Comparison of ENCODE assay signal across 18 cellular contexts in genomic region chr20:58853466-58853865, GRCh38. TPM values are rescaled to one million over a fixed set of nuclear protein-coding genes. Genes with fewer than 3 reads are reported as not detected.
DNase-seq lines count a peak whose midpoint lies in the region; ATAC-seq, FAIRE-seq and TF ChIP-seq lines count a peak whose summit lies in the region.
"Had no signal": no experiment of that assay in that cellular context is flagged by ENCODE, and none has a peak within 500 bp of the region (broad histone marks: within the 10 kb centered on the region; RNA-seq: fewer than 3 reads in every experiment).

No MANE protein-coding gene starts in this region.

- peak; percentile 15; the same call in 2 of the 3 replicates for ATAC-seq in HepG2
- no peak for ATAC-seq in right lobe of liver
- no peak for ATAC-seq in GM19324 (IDR thresholded peaks at IDR 0.05; ENCODE audit: low FRiP score, unreplicated experiment)
- ATAC-seq in left ventricle myocardium superior = no peak
- ATAC-seq: CD8-positive, alpha-beta T cell had no signal

- TF ChIP-seq POLR2A in HepG2 (IDR thresholded peaks at IDR 0.05; ENCODE audit: insufficient read depth in 1 of 2, low read depth in 2 of 2, low read length in 2 of 2) = no peak
- TF ChIP-seq POLR2A in right lobe of liver (IDR thresholded peaks at IDR 0.05) = no peak
- TF ChIP-seq POLR2A in H1 (IDR thresholded peaks at IDR 0.05; ENCODE audit: control extremely low read depth in 1 of 2, low read depth in 2 of 2, low read length in 2 of 2) = no peak

- no peaks in the 10 kb centered on the region for H3K36me3 ChIP-seq in HepG2 (replicated peaks in 1 of 2; ENCODE audit: control insufficient read depth in 1 of 2, insufficient read depth in 2 of 2, low read length in 2 of 2)
- H3K36me3 ChIP-seq in right lobe of liver = no peaks in the 10 kb centered on the region
- H3K36me3 ChIP-seq in H1 (ENCODE audit: control insufficient read depth in 2 of 4, insufficient read depth in 4 of 4, low read length in 3 of 4) = peaks cover 0 to 14% (median 2%) of the 10 kb centered on the region in 4 experiments; a peak in 4 of 8 replicates
- H3K36me3 ChIP-seq: BE2C had no signal

- H3K23me2 ChIP-seq in H1 (ENCODE audit: low read depth, low read length) = peaks cover 21% of the 10 kb centered on the region

- no peak overlapping the region for H3K4ac ChIP-seq in H1 (replicated peaks; ENCODE audit: insufficient read length, low read depth, low read length)

- CTCF ChIA-PET in HepG2 (lab: Yijun Ruan, JAX; ENCODE audit: low intra/inter-chr PET ratio, low total read pairs) = interaction anchor here (1.7 kb wide), 2 partner anchors 372 to 617 kb away, joined by 3 to 7 read pairs; no protein-coding TSS in a partner anchor
- CTCF ChIA-PET in H1 (lab: Charles Lee; ENCODE audit: partially characterized antibody) = interaction anchor here (0.7 to 5.0 kb wide), 11 partner anchors 9 to 603 kb away, joined by 3 to 57 read pairs (median 4); no protein-coding TSS in a partner anchor

- no peak for TF ChIP-seq EP300 in HepG2 (IDR thresholded peaks at IDR 0.05; ENCODE audit: low read depth in 2 of 2, low read length in 2 of 2)
- no peak for TF ChIP-seq EP300 in HepG2 (CRISPR knock-in tag; IDR thresholded peaks at IDR 0.05; ENCODE audit: borderline replicate concordance)
- no peak for TF ChIP-seq EP300 in H1 (IDR thresholded peaks at IDR 0.05; ENCODE audit: borderline replicate concordance in 1 of 2, low read depth in 2 of 2, low read length in 2 of 2)

- H3K56ac ChIP-seq in H1 (replicated peaks; ENCODE audit: insufficient read length, low read depth, low read length) = no peak overlapping the region

- H4K5ac ChIP-seq in H1 (ENCODE audit: insufficient read length, low read depth, low read length) = no peak overlapping the region

- H3K27ac Mint-ChIP-seq in CD14-positive monocyte = no peak overlapping the region
- H3K27ac Mint-ChIP-seq: CD8-positive, alpha-beta T cell had no signal

- H2AK5ac ChIP-seq in H1 (ENCODE audit: low read depth, low read length) = no peak overlapping the region

- no peaks in the 10 kb centered on the region for H3K79me2 ChIP-seq in HepG2 (ENCODE audit: insufficient read depth, low read length)
- H3K79me2 ChIP-seq in H1 (ENCODE audit: control insufficient read depth in 1 of 2, insufficient read depth in 2 of 2, low read length in 2 of 2) = peaks cover 18 to 38% of the 10 kb centered on the region in 2 experiments

- in situ Hi-C loops in HepG2 (cut with HindIII; ENCODE audit: extremely low pct_ligation_motif_present, low pct_unique_long_range_greater_than_20kb) = no loop called here

- no peak overlapping the region for H3K18ac ChIP-seq in H1 (ENCODE audit: extremely low read depth, low read length)

- H4K91ac ChIP-seq in H1 (replicated peaks; ENCODE audit: insufficient read length, low read length) = peak overlapping the region; percentile 40

- H2BK15ac ChIP-seq in H1 (ENCODE audit: low read length) = no peak overlapping the region

- TF ChIP-seq CTCF in HepG2 (CRISPR knock-in tag; IDR thresholded peaks at IDR 0.05) (no peak), right lobe of liver (IDR thresholded peaks at IDR 0.05) (no peak), H1 (IDR thresholded peaks at IDR 0.05; ENCODE audit: control extremely low read depth in 1 of 3, insufficient read depth in 1 of 3, low read depth in 1 of 3, low read length in 3 of 3) (no peak), CD14-positive monocyte (IDR thresholded peaks at IDR 0.05) (no peak)

- WGBS in HepG2 (ENCODE audit: low lambda C conversion rate) = 30% methylated on average over 4 of the region's 6 CpGs
- WGBS in right lobe of liver (ENCODE audit: insufficient coverage, low coverage, low lambda C conversion rate, missing lambda C conversion rate) = 40% methylated on average over 2 of the region's 6 CpGs
- 77% methylated on average over 5 of the region's 6 CpGs; no CpG with 5 or more reads in 1 of the 2 experiments for WGBS in H1 (ENCODE audit: extremely low coverage in 1 of 2, insufficient coverage in 1 of 2, insufficient read length in 1 of 2, insufficient replicate concordance in 2 of 2, low coverage in 1 of 2, low lambda C conversion rate in 2 of 2, missing lambda C conversion rate in 1 of 2), 2 experiments

- H3K4me3 Mint-ChIP-seq in CD14-positive monocyte = no peak overlapping the region

- H2BK12ac ChIP-seq in H1 (ENCODE audit: low read depth, low read length) = no peak overlapping the region

- H3K9ac ChIP-seq in HepG2 (ENCODE audit: insufficient read depth, low read depth, low read length) = no peak overlapping the region
- no peak overlapping the region for H3K9ac ChIP-seq in H1 (replicated peaks in 1 of 4; ENCODE audit: extremely low read depth in 1 of 4, low read depth in 3 of 4, low read length in 3 of 4)
- H3K9ac ChIP-seq: KMS-11 had no signal

- TF ChIP-seq RAD21 in HepG2 (CRISPR knock-in tag; IDR thresholded peaks at IDR 0.05) = no peak
- no peak for TF ChIP-seq RAD21 in H1 (IDR thresholded peaks at IDR 0.05 in 1 of 2, conservative IDR thresholded peaks at IDR 0.05 in 1 of 2; ENCODE audit: low read depth in 2 of 2, low read length in 2 of 2)

- H3K23ac ChIP-seq in H1 (ENCODE audit: insufficient read length) = no peak overlapping the region

- peaks cover 10 to 47% (median 30%) of the 10 kb centered on the region in 7 donors for H3K9me3 Mint-ChIP-seq in CD14-positive monocyte
- H3K9me3 Mint-ChIP-seq: CD8-positive, alpha-beta T cell had no signal

- POLR2A ChIA-PET in HepG2 (lab: Yijun Ruan, JAX) = no interaction called here
- POLR2A ChIA-PET in H1 (lab: Charles Lee; ENCODE audit: partially characterized antibody) = interaction anchor here (0.6 to 13.4 kb wide), 14 partner anchors 10 to 465 kb away, joined by 3 to 163 read pairs (median 4); partner anchors contain the start of genes STX16 and VAPB

- H3K4me1 Mint-ChIP-seq in CD14-positive monocyte = peaks cover 13% of the 10 kb centered on the region

- no peak overlapping the region for H3K27ac ChIP-seq in HepG2 (ENCODE audit: extremely low read length, insufficient read depth, low read length)
- no peak overlapping the region for H3K27ac ChIP-seq in right lobe of liver
- H3K27ac ChIP-seq in H1 (ENCODE audit: low read depth, low read length) = no peak overlapping the region
- H3K27ac ChIP-seq: KMS-11 had no signal

- no peak overlapping the region for H2BK20ac ChIP-seq in H1 (ENCODE audit: low read length)

- H2BK5ac ChIP-seq in H1 (ENCODE audit: low read depth, low read length) = no peak overlapping the region

- BruUV-seq in HepG2 (replicated peaks; lab: Mats Ljungman, UMichigan) = no TSS peak

- H4K20me1 ChIP-seq in HepG2 (ENCODE audit: insufficient read depth, low read length) = no peaks in the 10 kb centered on the region
- peaks cover 2 to 5% of the 10 kb centered on the region in 2 experiments for H4K20me1 ChIP-seq in H1 (replicated peaks in 1 of 2; ENCODE audit: control insufficient read depth in 1 of 2, insufficient read depth in 2 of 2, low read length in 2 of 2)

- no peak overlapping the region for H2BK120ac ChIP-seq in H1 (replicated peaks; ENCODE audit: low read depth, low read length)

- no peak overlapping the region for H2AFZ ChIP-seq in HepG2 (ENCODE audit: low read length)
- H2AFZ ChIP-seq in H1 (ENCODE audit: low read length) = no peak overlapping the region

- no peaks in the 10 kb centered on the region for H3K4me1 ChIP-seq in HepG2 (ENCODE audit: insufficient read depth, low read length)
- H3K4me1 ChIP-seq in right lobe of liver = peaks cover 0 to 3% (median 0%) of the 10 kb centered on the region in 4 donors
- H3K4me1 ChIP-seq in H1 (replicated peaks in 1 of 4; ENCODE audit: control insufficient read depth in 3 of 4, insufficient read depth in 4 of 4, low read length in 3 of 4) = peaks cover 0 to 29% (median 16%) of the 10 kb centered on the region in 4 experiments; a peak in 6 of 7 replicates
- H3K4me1 ChIP-seq: BE2C had no signal

- FAIRE-seq in HepG2 (lab: Jason Lieb, UNC) = no peak
- FAIRE-seq in H1 (lab: Jason Lieb, UNC) = no peak
- FAIRE-seq: D721Med, G401.6, GM12891 had no signal

- H3K36me3 Mint-ChIP-seq in CD14-positive monocyte = peaks cover 0 to 4% of the 10 kb centered on the region in 2 donors
- H3K36me3 Mint-ChIP-seq: CD8-positive, alpha-beta T cell had no signal

- H4K8ac ChIP-seq in H1 (ENCODE audit: extremely low read depth, insufficient read depth, low read length) = peak overlapping the region; percentile 29; the same call in 1 of the 2 replicates

- H3K79me1 ChIP-seq in H1 (ENCODE audit: low read depth, low read length) = 0 out of 2 replicates have a peak, but pooled peaks cover 2% of the 10 kb centered on the region

- intact Hi-C loops in HepG2 (cut with micrococcal nuclease; ENCODE audit: unreplicated experiment) = no loop called here
- intact Hi-C loops in right lobe of liver (cut with DNase I) = loop anchor here (10.0 kb wide), 2 partner anchors 369 to 379 kb away; no protein-coding TSS in a partner anchor
- intact Hi-C loops in CD14-positive monocyte (cut with micrococcal nuclease) = loop anchor here in 1 of 2 donors (10.0 kb wide), 1 partner anchor 209 kb away; no protein-coding TSS in a partner anchor
- intact Hi-C loops in left ventricle myocardium superior (cut with micrococcal nuclease) = no loop called here

- DNase-seq in HepG2 (ENCODE audit: low spot score) = no peak
- no peak for DNase-seq in right lobe of liver
- no peak for DNase-seq in H1 (ENCODE audit: low read depth in 1 of 2, low spot score in 2 of 2)
- peak; percentile 72 for DNase-seq in mesenteric fat pad (ENCODE audit: low spot score)
- DNase-seq in CD14-positive monocyte (ENCODE audit: low spot score) = no peak
- no peak for DNase-seq in left ventricle myocardium superior
- DNase-seq: 8988T, BE2C, COR-L47, DMS153, EL, H9 had no signal

- H3K14ac ChIP-seq in H1 (ENCODE audit: insufficient read length) = no peak overlapping the region

- H3K4me2 ChIP-seq in HepG2 (ENCODE audit: low read depth, low read length) (no peak overlapping the region), H1 (ENCODE audit: insufficient read depth in 1 of 2, low read depth in 2 of 2, low read length in 2 of 2) (peak overlapping the region; percentile 71 to 77; a peak in 3 of 4 replicates)

- H3K9me3 ChIP-seq in HepG2 (ENCODE audit: low read length) (no peaks in the 10 kb centered on the region), right lobe of liver (no peaks in the 10 kb centered on the region), H1 (ENCODE audit: insufficient read depth in 2 of 2, low read depth in 1 of 2, low read length in 1 of 2) (no peaks in the 10 kb centered on the region; a peak in 1 of 4 replicates)

- peaks cover 0 to 22% of the 10 kb centered on the region in 2 experiments; a peak in 4 of 5 replicates for H3K27me3 ChIP-seq in HepG2 (ENCODE audit: control insufficient read depth in 1 of 2, insufficient read depth in 2 of 2, low read length in 2 of 2)
- peaks cover 0 to 1% of the 10 kb centered on the region in 2 donors for H3K27me3 ChIP-seq in right lobe of liver
- peaks cover 24 to 63% (median 52%) of the 10 kb centered on the region in 4 experiments for H3K27me3 ChIP-seq in H1 (replicated peaks in 1 of 4; ENCODE audit: control insufficient read depth in 3 of 4, extremely low read depth in 1 of 4, insufficient read depth in 3 of 4, low read length in 3 of 4)

- H3K4me3 ChIP-seq in HepG2 (replicated peaks in 1 of 3; ENCODE audit: insufficient read depth in 1 of 3, low read depth in 2 of 3, low read length in 3 of 3) = no peak overlapping the region
- no peak overlapping the region for H3K4me3 ChIP-seq in right lobe of liver
- peak overlapping the region in 1 of 4 experiments; percentile 57; a peak in 2 of 8 replicates for H3K4me3 ChIP-seq in H1 (ENCODE audit: extremely low read depth in 1 of 4, insufficient read depth in 2 of 4, low read depth in 3 of 4, low read length in 4 of 4)

- peaks cover 88 to 99% (median 94%) of the 10 kb centered on the region in 3 donors for H3K27me3 Mint-ChIP-seq in CD14-positive monocyte (ENCODE audit: low read depth in 3 of 3)

RNA-seq across cellular contexts. Expression of gene GNAS, which starts 0.9 kb away (rescaled TPM):
- total RNA-seq in HepG2 (2016; rRNA removed; fragmentation: Illumina TruSeq; extraction: Trizol) (382 and 407 TPM in 2 replicates), right lobe of liver (100 to 1,000 TPM; 254 to 400 (median 287) TPM), mesenteric fat pad (697 TPM), left ventricle myocardium superior (1,575 TPM)
- total RNA-seq in HepG2 (2016; cell fraction: cytosol; rRNA removed; fragmentation: Illumina TruSeq; extraction: Trizol; ENCODE audit: low read depth) = 604 and 617 TPM in 2 replicates
- total RNA-seq in HepG2 (2016; cell fraction: insoluble cytoplasmic fraction; rRNA removed; fragmentation: Illumina TruSeq; extraction: Trizol) = 369 and 397 TPM in 2 replicates
- total RNA-seq in HepG2 (2016; cell fraction: membrane; rRNA removed; fragmentation: Illumina TruSeq; extraction: Trizol) = 887 and 1,010 TPM in 2 replicates
- total RNA-seq in HepG2 (2016; cell fraction: nucleus; rRNA removed; fragmentation: Illumina TruSeq; extraction: Trizol) = 281 and 324 TPM in 2 replicates
- polyA plus RNA-seq in HepG2 (2011; rRNA removed) (1,008 and 1,029 TPM in 2 replicates), H1 (2011; rRNA removed) (1,613 and 2,238 TPM in 2 replicates), CD14-positive monocyte (100 to 1,000 TPM; 109 to 124 TPM)
- 1,419 and 1,481 TPM in 2 replicates for polyA plus RNA-seq in HepG2 (2011; cell fraction: cytosol; rRNA removed)
- polyA plus RNA-seq in HepG2 (2011; cell fraction: nucleus; rRNA removed) = 1,285 and 1,363 TPM in 2 replicates
- 1,216 and 1,583 TPM in 2 replicates for polyA plus RNA-seq in HepG2 (2012)
- 2,019 and 2,103 TPM in 2 replicates for polyA plus RNA-seq in HepG2 (2016; cell fraction: cytosol; fragmentation: Illumina TruSeq; extraction: Trizol; ENCODE audit: low read depth)
- polyA plus RNA-seq in HepG2 (2016; cell fraction: insoluble cytoplasmic fraction; fragmentation: Illumina TruSeq; extraction: Trizol; ENCODE audit: low read depth) = 991 and 1,223 TPM in 2 replicates
- polyA plus RNA-seq in HepG2 (2016; cell fraction: membrane; fragmentation: Illumina TruSeq; extraction: Trizol; ENCODE audit: low read depth) = 2,245 and 2,285 TPM in 2 replicates
- 1,096 and 1,140 TPM in 2 replicates for polyA plus RNA-seq in HepG2 (2016; cell fraction: nucleus; fragmentation: Illumina TruSeq; extraction: Trizol; ENCODE audit: insufficient read depth, low read depth)
- polyA minus RNA-seq in HepG2 (2011; rRNA and poly(A)+ RNA removed; ENCODE audit: low replicate concordance) = 1,501 and 1,552 TPM in 2 replicates
- polyA minus RNA-seq in HepG2 (2011; cell fraction: cytosol; rRNA and poly(A)+ RNA removed) = 671 and 731 TPM in 2 replicates
- 391 and 498 TPM in 2 replicates for polyA minus RNA-seq in HepG2 (2011; cell fraction: nucleus; rRNA and poly(A)+ RNA removed)
- total RNA-seq in H1 (2021; fragmentation: NEBNext Ultra II Directional; extraction: Animal tissue kit (Norgen Biotek cat#: 25700)) = 989 and 1,039 TPM in 2 replicates
- 1,327 TPM for polyA plus RNA-seq in H1 (2011; cell fraction: cytosol; rRNA removed)
- 1,703 TPM for polyA plus RNA-seq in H1 (2011; cell fraction: nucleus; rRNA removed)
- polyA plus RNA-seq in H1 (2012, experiment 1 of 2) = 953 to 1,220 TPM (median 1,156 TPM) in 4 replicates
- polyA plus RNA-seq in H1 (2012, experiment 2 of 2) = 998 TPM
- polyA plus RNA-seq in H1 (2013, experiment 1 of 2) = 696 TPM
- polyA plus RNA-seq in H1 (2013, experiment 2 of 2) = 746 TPM
- polyA minus RNA-seq in H1 (2011; rRNA and poly(A)+ RNA removed) = 1,072 and 1,265 TPM in 2 replicates
- 673 TPM for polyA minus RNA-seq in H1 (2011; cell fraction: cytosol; rRNA and poly(A)+ RNA removed)
- 539 TPM for polyA minus RNA-seq in H1 (2011; cell fraction: nucleus; rRNA and poly(A)+ RNA removed)

RNA-seq across cellular contexts. Expression of gene GNAS-AS1, which starts 2.8 kb away (rescaled TPM):
- total RNA-seq in HepG2 (2016; rRNA removed; fragmentation: Illumina TruSeq; extraction: Trizol) = not detected in 2 replicates
- total RNA-seq in HepG2 (2016; cell fraction: cytosol; rRNA removed; fragmentation: Illumina TruSeq; extraction: Trizol; ENCODE audit: low read depth) = not detected in 2 replicates
- total RNA-seq in HepG2 (2016; cell fraction: insoluble cytoplasmic fraction; rRNA removed; fragmentation: Illumina TruSeq; extraction: Trizol) = not detected in 2 replicates
- total RNA-seq in HepG2 (2016; cell fraction: membrane; rRNA removed; fragmentation: Illumina TruSeq; extraction: Trizol) = not detected in 2 replicates
- total RNA-seq in HepG2 (2016; cell fraction: nucleus; rRNA removed; fragmentation: Illumina TruSeq; extraction: Trizol) = not detected in 2 replicates
- not detected in 2 replicates for polyA plus RNA-seq in HepG2 (2011; rRNA removed)
- polyA plus RNA-seq in HepG2 (2011; cell fraction: cytosol; rRNA removed) = not detected in 2 replicates
- 0.06 and 0.23 TPM in 2 replicates for polyA plus RNA-seq in HepG2 (2011; cell fraction: nucleus; rRNA removed)
- not detected in 2 replicates for polyA plus RNA-seq in HepG2 (2012)
- not detected in 2 replicates for polyA plus RNA-seq in HepG2 (2016; cell fraction: cytosol; fragmentation: Illumina TruSeq; extraction: Trizol; ENCODE audit: low read depth)
- polyA plus RNA-seq in HepG2 (2016; cell fraction: insoluble cytoplasmic fraction; fragmentation: Illumina TruSeq; extraction: Trizol; ENCODE audit: low read depth) = not detected in 2 replicates
- not detected in 2 replicates for polyA plus RNA-seq in HepG2 (2016; cell fraction: membrane; fragmentation: Illumina TruSeq; extraction: Trizol; ENCODE audit: low read depth)
- not detected in 2 replicates for polyA plus RNA-seq in HepG2 (2016; cell fraction: nucleus; fragmentation: Illumina TruSeq; extraction: Trizol; ENCODE audit: insufficient read depth, low read depth)
- polyA minus RNA-seq in HepG2 (2011; rRNA and poly(A)+ RNA removed; ENCODE audit: low replicate concordance) = 0.49 TPM in 1 of 2 replicates, not detected in the other
- not detected in 2 replicates for polyA minus RNA-seq in HepG2 (2011; cell fraction: cytosol; rRNA and poly(A)+ RNA removed)
- polyA minus RNA-seq in HepG2 (2011; cell fraction: nucleus; rRNA and poly(A)+ RNA removed) = 0.26 and 0.37 TPM in 2 replicates
- under 1 TPM in 3 of 6 experiments, not detected in 3; 0.23 to 0.37 (median 0.27) TPM for total RNA-seq in right lobe of liver
- 11.7 and 13.7 TPM in 2 replicates for total RNA-seq in H1 (2021; fragmentation: NEBNext Ultra II Directional; extraction: Animal tissue kit (Norgen Biotek cat#: 25700))
- 4.7 and 5.4 TPM in 2 replicates for polyA plus RNA-seq in H1 (2011; rRNA removed)
- polyA plus RNA-seq in H1 (2011; cell fraction: cytosol; rRNA removed) = 5.8 TPM
- 15.2 TPM for polyA plus RNA-seq in H1 (2011; cell fraction: nucleus; rRNA removed)
- polyA plus RNA-seq in H1 (2012, experiment 1 of 2) = 4.0 to 6.0 TPM (median 5.4 TPM) in 4 replicates
- 4.3 TPM for polyA plus RNA-seq in H1 (2012, experiment 2 of 2)
- polyA plus RNA-seq in H1 (2013, experiment 1 of 2) = 2.2 TPM
- 2.1 TPM for polyA plus RNA-seq in H1 (2013, experiment 2 of 2)
- polyA minus RNA-seq in H1 (2011; rRNA and poly(A)+ RNA removed) = 5.8 and 6.2 TPM in 2 replicates
- polyA minus RNA-seq in H1 (2011; cell fraction: cytosol; rRNA and poly(A)+ RNA removed) = 7.9 TPM
- polyA minus RNA-seq in H1 (2011; cell fraction: nucleus; rRNA and poly(A)+ RNA removed) = 20.0 TPM
- total RNA-seq in mesenteric fat pad = 0.42 TPM
- not detected for polyA plus RNA-seq in CD14-positive monocyte
- 0.35 TPM for total RNA-seq in left ventricle myocardium superior

Comparison
In these comparisons a context has a peak if more than half of its experiments do, and no peak if none do; other contexts are left out.
1. intact Hi-C loops: an anchor here in right lobe of liver (10.0 kb wide); none called in HepG2 and left ventricle myocardium superior.